ENCODE assay signal across 1 cellular context in genomic region chr9:88993327-88993726, GRCh38.
A peak's percentile ranks its signal among the peaks of the same experiment; 100 is the strongest.
TF ChIP-seq lines count a peak whose summit lies in the region.

No MANE protein-coding gene starts in this region.

TF ChIP-seq in HepG2, 621 proteins besides CTCF, POLR2A, EP300 and RAD21:
- TF ChIP-seq FOXK1 (CRISPR knock-in tag; IDR thresholded peaks at IDR 0.05; ENCODE audit: borderline replicate concordance, low read depth) (no peak), BATF2 (CRISPR knock-in tag; IDR thresholded peaks at IDR 0.05) (no peak), PHF5A (CRISPR knock-in tag; IDR thresholded peaks at IDR 0.05; ENCODE audit: low read depth, unreplicated experiment) (no peak), ZNF503 (CRISPR knock-in tag; IDR thresholded peaks at IDR 0.05) (no peak), MATR3 (CRISPR knock-in tag; IDR thresholded peaks at IDR 0.05) (no peak), CHCHD3 (CRISPR knock-in tag; IDR thresholded peaks at IDR 0.05) (no peak), ZNF264 (CRISPR knock-in tag; IDR thresholded peaks at IDR 0.05) (peak; percentile 59; the same call in 1 of the 2 replicates), MLX (CRISPR knock-in tag; IDR thresholded peaks at IDR 0.05) (no peak), ZNF652 (CRISPR knock-in tag; IDR thresholded peaks at IDR 0.05; ENCODE audit: borderline replicate concordance, low read depth) (peak; percentile 75), RARG (CRISPR knock-in tag; IDR thresholded peaks at IDR 0.05; ENCODE audit: low read depth) (no peak), ISL2 (CRISPR knock-in tag; IDR thresholded peaks at IDR 0.05) (no peak), HNF4A (CRISPR knock-in tag; IDR thresholded peaks at IDR 0.05) (peak; percentile 44), ZFP90 (CRISPR knock-in tag; IDR thresholded peaks at IDR 0.05; ENCODE audit: borderline replicate concordance) (no peak), ZSCAN29 (CRISPR knock-in tag; conservative IDR thresholded peaks at IDR 0.05) (no peak), ZNF639 (CRISPR knock-in tag; conservative IDR thresholded peaks at IDR 0.05) (no peak), RBAK (CRISPR knock-in tag; IDR thresholded peaks at IDR 0.05) (no peak), ZNF75D (CRISPR knock-in tag; IDR thresholded peaks at IDR 0.05; ENCODE audit: borderline replicate concordance) (no peak), ZC3H4 (CRISPR knock-in tag; IDR thresholded peaks at IDR 0.05; ENCODE audit: borderline replicate concordance) (no peak), TBX3 (IDR thresholded peaks at IDR 0.05; ENCODE audit: borderline replicate concordance) (no peak), ZNF251 (CRISPR knock-in tag; IDR thresholded peaks at IDR 0.05) (no peak), ZBTB42 (CRISPR knock-in tag; IDR thresholded peaks at IDR 0.05) (no peak), ZNF124 (CRISPR knock-in tag; IDR thresholded peaks at IDR 0.05) (no peak)
